ENCODE assay signal across 8 cellular contexts in the genomic region with DNA sequence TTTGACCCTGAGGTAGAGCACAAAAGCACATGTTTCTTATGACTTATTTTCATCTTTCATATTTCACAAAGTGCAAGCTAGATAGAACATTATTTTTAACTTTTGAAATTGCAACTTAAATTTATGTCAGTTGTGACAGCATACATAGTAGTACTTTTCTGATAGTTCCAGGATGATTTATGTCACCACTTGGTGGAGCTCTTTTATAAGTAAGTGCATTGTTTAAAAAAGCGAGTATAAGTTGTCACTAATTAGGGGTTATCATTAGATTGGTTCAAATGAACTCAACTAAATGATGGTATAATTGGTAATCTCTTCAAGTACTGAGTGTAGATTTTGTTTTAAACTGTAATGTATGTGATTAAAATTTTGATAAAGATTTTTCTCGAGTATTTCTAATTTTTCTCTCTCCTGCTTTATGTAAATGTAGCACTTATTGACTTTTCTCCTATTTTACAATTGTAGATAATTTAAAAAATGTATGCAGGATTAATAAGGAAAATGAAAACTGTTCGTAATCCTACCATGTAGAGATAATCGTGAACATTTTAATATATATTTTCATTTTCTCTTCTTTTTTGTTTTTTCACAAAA.
DNase-seq lines count a peak whose midpoint lies in the region; ATAC-seq and TF ChIP-seq lines count a peak whose summit lies in the region.

No MANE protein-coding gene starts in this region.

- H3K27me3 ChIP-seq in tibial artery: no peaks in the 10 kb centered on the region

- peaks cover 0 to 5% (median 4%) of the 10 kb centered on the region in 3 donors for H3K9me3 ChIP-seq in tibial artery

- peak; percentile 51 for DNase-seq in ELR (ENCODE audit: low read depth)
- peak; percentile 55 for DNase-seq in amniotic epithelial cell (ENCODE audit: low read depth)
- peak; percentile 25 for DNase-seq in iPS-NIHi7 (ENCODE audit: extremely low spot score)
- no peak for DNase-seq in tibial artery
- no peak for DNase-seq in effector CD8-positive, alpha-beta T cell (lab: John Stamatoyannopoulos, UW)

- intact Hi-C loops in tibial artery (cut with DNase I; ENCODE audit: low total_unique reads): loop anchor here (5.0 kb wide), 1 partner anchor 248 kb away; no protein-coding TSS in a partner anchor

- no peak overlapping the region for H3K27ac ChIP-seq in tibial artery

- no peak overlapping the region for H3K4me3 ChIP-seq in tibial artery

- H3K4me1 ChIP-seq in tibial artery: peaks cover 0 to 6% (median 0%) of the 10 kb centered on the region in 4 donors

- ATAC-seq in GM21367 (IDR thresholded peaks at IDR 0.05; ENCODE audit: unreplicated experiment) (no peak), HG02678 (IDR thresholded peaks at IDR 0.05; ENCODE audit: unreplicated experiment) (no peak)

- peak; percentile 63 for TF ChIP-seq CTCF in LNCAP (IDR thresholded peaks at IDR 0.05)
- peak; percentile 54 to 64 for TF ChIP-seq CTCF in tibial artery (IDR thresholded peaks at IDR 0.05)

- H3K36me3 ChIP-seq in tibial artery: peaks cover 5 to 10% (median 10%) of the 10 kb centered on the region in 3 donors

Comparison
In these comparisons a context has a peak if more than half of its experiments do, and no peak if none do; other contexts are left out.
1. DNase-seq: peak in ELR (single experiment), amniotic epithelial cell (single experiment) and iPS-NIHi7 (single experiment); none in tibial artery (0 of 2) and effector CD8-positive, alpha-beta T cell (single experiment).